14 cellular contexts compared by ENCODE assay signal in the genomic region with DNA sequence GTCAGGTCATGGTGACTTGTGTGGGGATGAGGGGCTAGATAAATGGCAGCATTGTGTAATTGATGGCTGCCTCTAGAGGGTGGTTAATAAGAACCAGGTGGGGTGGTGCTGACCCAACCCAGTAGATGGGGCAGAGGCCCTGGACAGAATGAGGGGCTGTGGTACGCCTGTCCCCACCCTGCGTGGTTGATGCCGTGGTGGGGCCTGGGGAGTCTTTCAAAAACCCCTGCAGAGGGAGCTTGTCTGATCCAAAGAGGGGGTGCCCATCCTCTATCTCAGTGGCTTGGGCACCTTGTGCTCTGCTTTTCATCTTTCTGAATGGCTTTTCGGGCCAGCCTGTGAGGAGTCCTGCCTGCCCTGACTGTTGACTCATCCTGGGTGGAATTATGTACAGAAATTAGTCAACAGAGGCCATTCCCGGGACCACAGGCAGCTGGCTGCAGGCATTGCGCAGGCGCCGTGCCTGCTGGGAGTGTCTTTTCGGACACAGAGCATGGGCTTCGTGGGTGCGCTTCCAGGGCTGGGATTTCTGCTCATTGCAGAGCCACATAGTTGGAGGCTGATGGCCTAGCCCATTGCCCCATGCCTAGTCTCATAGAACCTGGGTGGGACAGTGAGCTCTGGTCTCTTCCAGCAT.
DNase-seq lines count a peak whose midpoint lies in the region; ATAC-seq and TF ChIP-seq lines count a peak whose summit lies in the region.
"Had no signal": no experiment of that assay in that cellular context is flagged by ENCODE, and none has a peak within 500 bp of the region (broad histone marks: within the 10 kb centered on the region; RNA-seq: fewer than 3 reads in every experiment).

No MANE protein-coding gene starts in this region.

- no peaks in the 10 kb centered on the region for H3K79me2 ChIP-seq in neural progenitor cell (ENCODE audit: low read depth)

- peaks cover 13% of the 10 kb centered on the region for H3K4me1 Mint-ChIP-seq in neural progenitor cell
- H3K4me1 Mint-ChIP-seq: activated B cell treated with CpG ODN at 0.5 μM for 24 hours had no signal

- H3K4me3 ChIP-seq in adipocyte (ENCODE audit: low read length) (no peak overlapping the region), neural progenitor cell (no peak overlapping the region)

- H3F3A ChIP-seq in neural progenitor cell (ENCODE audit: low read depth): peaks cover 7% of the 10 kb centered on the region

- no peak overlapping the region for H3K27ac ChIP-seq in neural progenitor cell
- H3K27ac ChIP-seq: C4-2B had no signal

- H3K9ac ChIP-seq in adipocyte (ENCODE audit: low read length): no peak overlapping the region
- no peak overlapping the region for H3K9ac ChIP-seq in neural progenitor cell

- H3K36me3 ChIP-seq in adipocyte (ENCODE audit: control insufficient read depth, insufficient read depth, low read length, severe bottlenecking) (no peaks in the 10 kb centered on the region), neural progenitor cell (no peaks in the 10 kb centered on the region)

- H2AFZ ChIP-seq in neural progenitor cell (replicated peaks): no peak overlapping the region

- no peaks in the 10 kb centered on the region for H3K9me3 Mint-ChIP-seq in neural progenitor cell
- H3K9me3 Mint-ChIP-seq: activated B cell treated with CpG ODN at 0.5 μM for 24 hours, type B pancreatic cell had no signal

- H3K27me3 Mint-ChIP-seq in neural progenitor cell (ENCODE audit: insufficient read depth, low read depth): peaks cover 2% of the 10 kb centered on the region

- H3K4me1 ChIP-seq in adipocyte (ENCODE audit: control insufficient read depth, insufficient read depth, low read length): peaks cover 6% of the 10 kb centered on the region
- H3K4me1 ChIP-seq in neural progenitor cell: peaks cover 27% of the 10 kb centered on the region

- no peak for ATAC-seq in HG03457 (IDR thresholded peaks at IDR 0.05; ENCODE audit: unreplicated experiment)

- no peak overlapping the region for H3K4me3 Mint-ChIP-seq in neural progenitor cell
- H3K4me3 Mint-ChIP-seq: activated B cell treated with CpG ODN at 0.5 μM for 24 hours, type B pancreatic cell had no signal

- no peaks in the 10 kb centered on the region for H3K36me3 Mint-ChIP-seq in neural progenitor cell
- H3K36me3 Mint-ChIP-seq: type B pancreatic cell had no signal

- no peaks in the 10 kb centered on the region for H4K20me1 ChIP-seq in neural progenitor cell (ENCODE audit: low read depth)

- H3K27me3 ChIP-seq in adipocyte (replicated peaks; ENCODE audit: control insufficient read depth, insufficient read depth, low read length) (peaks cover 6% of the 10 kb centered on the region), neural progenitor cell (peaks cover 10% of the 10 kb centered on the region)

- DNase-seq in ACHN: peak; percentile 84
- DNase-seq in HPDE6-E6E7 (ENCODE audit: extremely low spot score): peak; percentile 97
- peak; percentile 90 for DNase-seq in adipocyte (ENCODE audit: low read depth)
- peak; percentile 73 for DNase-seq in iris pigment epithelial cell (ENCODE audit: low read depth)
- no peak for DNase-seq in hypothalamus (lab: John Stamatoyannopoulos, UW)
- no peak for DNase-seq in DMS153 treated with DMSO at 0.1 percent for 48 hours (lab: John Stamatoyannopoulos, UW; ENCODE audit: unreplicated experiment)
- DNase-seq in neural progenitor cell (ENCODE audit: low spot score): no peak
- DNase-seq: activated B cell treated with CpG ODN at 0.5 μM for 24 hours; activated effector memory CD4-positive, alpha-beta T cell treated with anti-CD3 and anti-CD28 coated beads, Interleukin-2, amount 50 U/mL, for 16 hours; effector CD8-positive, alpha-beta T cell; NCI-H1048 had no signal

- in situ Hi-C loops in ACHN (cut with HindIII; ENCODE audit: low pct_ligation_motif_present, low pct_unique_long_range_greater_than_20kb, low sequenced_read_pairs): no loop called here

- no peaks in the 10 kb centered on the region for H3K9me3 ChIP-seq in adipocyte (ENCODE audit: control insufficient read depth, low read length)
- no peaks in the 10 kb centered on the region for H3K9me3 ChIP-seq in neural progenitor cell (ENCODE audit: low read depth)

- H3K27ac Mint-ChIP-seq in neural progenitor cell: no peak overlapping the region
- H3K27ac Mint-ChIP-seq: activated B cell treated with CpG ODN at 0.5 μM for 24 hours, type B pancreatic cell had no signal

- TF ChIP-seq CTCF in neural progenitor cell (IDR thresholded peaks at IDR 0.05): no peak

- no peak overlapping the region for H3K4me2 ChIP-seq in neural progenitor cell

Comparison
In these comparisons a context has a peak if more than half of its experiments do, and no peak if none do; other contexts are left out.
1. DNase-seq: peak in ACHN (single experiment), HPDE6-E6E7 (single experiment), adipocyte (single experiment) and iris pigment epithelial cell (single experiment); none in hypothalamus (0 of 51), DMS153 treated with DMSO at 0.1 percent for 48 hours (single experiment) and neural progenitor cell (single experiment).